In genomic region chr19:19185853-19186728, GRCh38 we compare ENCODE assay signal across 8 cellular contexts. TPM values are rescaled to one million over a fixed set of nuclear protein-coding genes. Genes with fewer than 3 reads are reported as not detected.
DNase-seq lines count a peak whose midpoint lies in the region; ATAC-seq and TF ChIP-seq lines count a peak whose summit lies in the region.

No MANE protein-coding gene starts in this region.

- DNase-seq in CD1c-positive myeloid dendritic cell (ENCODE audit: extremely low spot score) (peak; percentile 77), HK-2 (ENCODE audit: unreplicated experiment) (peak; percentile 49), SK-N-DZ (ENCODE audit: low spot score) (peak; percentile 54), iPS-NIHi11 (ENCODE audit: low spot score) (peak; percentile 85)
- DNase-seq in activated naive CD4-positive, alpha-beta T cell treated with Interleukin-2 at 50 U/mL for 16 hours = peak; percentile 69
- peak in 2 of 3 experiments; percentile 22 to 39 for DNase-seq in stimulated activated CD4-positive, alpha-beta T cell treated with anti-CD3 and anti-CD28 coated beads, TNF-alpha, amount 100 ng/mL, for 4 hours (ENCODE audit: low read depth in 3 of 3)

- TF ChIP-seq POLR2A in GM18505 (IDR thresholded peaks at IDR 0.05; ENCODE audit: borderline replicate concordance, extremely low read depth, insufficient read depth, insufficient read length) = no peak

- ATAC-seq in HG02981 (IDR thresholded peaks at IDR 0.05; ENCODE audit: unreplicated experiment) (no peak), GM18505 (IDR thresholded peaks at IDR 0.05; ENCODE audit: unreplicated experiment) (no peak)

RNA-seq across cellular contexts. Expression of gene BORCS8, which starts 5.9 kb away (rescaled TPM):
- polyA plus RNA-seq in SK-N-DZ (2014; cell fraction: cytosol; rRNA removed) = 19.5 and 32.7 TPM in 2 replicates
- polyA plus RNA-seq in SK-N-DZ (2014; cell fraction: nucleus; rRNA removed) = 22.7 and 25.5 TPM in 2 replicates

RNA-seq across cellular contexts. Expression of gene RFXANK, which starts 6.0 kb away (rescaled TPM):
- polyA plus RNA-seq in SK-N-DZ (2014; cell fraction: cytosol; rRNA removed) = 52.7 and 64.4 TPM in 2 replicates
- 103 and 124 TPM in 2 replicates for polyA plus RNA-seq in SK-N-DZ (2014; cell fraction: nucleus; rRNA removed)

RNA-seq across cellular contexts. Expression of gene MEF2B, which starts 16.0 kb away (rescaled TPM):
- 0.30 TPM in 1 of 2 replicates, not detected in the other for polyA plus RNA-seq in SK-N-DZ (2014; cell fraction: cytosol; rRNA removed)
- polyA plus RNA-seq in SK-N-DZ (2014; cell fraction: nucleus; rRNA removed) = 0.18 TPM in 1 of 2 replicates, not detected in the other

RNA-seq across cellular contexts. Expression of gene NR2C2AP, which starts 17.1 kb away (rescaled TPM):
- 45.5 and 49.9 TPM in 2 replicates for polyA plus RNA-seq in SK-N-DZ (2014; cell fraction: cytosol; rRNA removed)
- 59.5 and 64.6 TPM in 2 replicates for polyA plus RNA-seq in SK-N-DZ (2014; cell fraction: nucleus; rRNA removed)

RNA-seq across cellular contexts. Expression of gene NCAN, which starts 25.7 kb away (rescaled TPM):
- 14.0 and 19.3 TPM in 2 replicates for polyA plus RNA-seq in SK-N-DZ (2014; cell fraction: cytosol; rRNA removed)
- 6.8 and 8.4 TPM in 2 replicates for polyA plus RNA-seq in SK-N-DZ (2014; cell fraction: nucleus; rRNA removed)

Comparison
In these comparisons a context has a peak if more than half of its experiments do, and no peak if none do; other contexts are left out.
1. DNase-seq: peak in every context shown above with its lines; median percentile 85 in iPS-NIHi11; 77 in CD1c-positive myeloid dendritic cell; 69 in activated naive CD4-positive, alpha-beta T cell treated with Interleukin-2 at 50 U/mL for 16 hours; 54 in SK-N-DZ; 49 in HK-2; 30 in stimulated activated CD4-positive, alpha-beta T cell treated with anti-CD3 and anti-CD28 coated beads, TNF-alpha, amount 100 ng/mL, for 4 hours.